1 cellular context compared by ENCODE assay signal in genomic region chr6:29649701-29650673, GRCh38.
TF ChIP-seq lines count a peak whose summit lies in the region.

No MANE protein-coding gene starts in this region.

TF ChIP-seq in H1, 55 proteins besides CTCF, POLR2A, EP300 and RAD21:
- no peak for TF ChIP-seq CTBP2 (IDR thresholded peaks at IDR 0.05; ENCODE audit: borderline replicate concordance, insufficient read depth, insufficient read length, low read length)
- TF ChIP-seq, protein P1, sequence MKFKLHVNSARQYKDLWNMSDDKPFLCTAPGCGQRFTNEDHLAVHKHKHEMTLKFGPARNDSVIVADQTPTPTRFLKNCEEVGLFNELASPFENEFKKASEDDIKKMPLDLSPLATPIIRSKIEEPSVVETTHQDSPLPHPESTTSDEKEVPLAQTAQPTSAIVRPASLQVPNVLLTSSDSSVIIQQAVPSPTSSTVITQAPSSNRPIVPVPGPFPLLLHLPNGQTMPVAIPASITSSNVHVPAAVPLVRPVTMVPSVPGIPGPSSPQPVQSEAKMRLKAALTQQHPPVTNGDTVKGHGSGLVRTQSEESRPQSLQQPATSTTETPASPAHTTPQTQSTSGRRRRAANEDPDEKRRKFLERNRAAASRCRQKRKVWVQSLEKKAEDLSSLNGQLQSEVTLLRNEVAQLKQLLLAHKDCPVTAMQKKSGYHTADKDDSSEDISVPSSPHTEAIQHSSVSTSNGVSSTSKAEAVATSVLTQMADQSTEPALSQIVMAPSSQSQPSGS (IDR thresholded peaks at IDR 0.05; ENCODE audit: low read length): 0 out of 2 replicates have a peak, but pooled peaks have one; percentile 54
- 0 out of 2 replicates have a peak, but pooled peaks have one; percentile 26 for TF ChIP-seq SP1 (IDR thresholded peaks at IDR 0.05; ENCODE audit: low read depth, low read length)
- peak; percentile 41; the same call in 1 of the 2 replicates for TF ChIP-seq RBBP5 (IDR thresholded peaks at IDR 0.05; ENCODE audit: borderline replicate concordance, low read depth, low read length)
- no peak; the same call in 1 of the 2 replicates for TF ChIP-seq KDM1A (IDR thresholded peaks at IDR 0.05; ENCODE audit: borderline replicate concordance, low read length)
- no peak for TF ChIP-seq HDAC6 (IDR thresholded peaks at IDR 0.05; ENCODE audit: low read depth, low read length)
- TF ChIP-seq ASH2L (IDR thresholded peaks at IDR 0.05; ENCODE audit: low read length): peak; percentile 83
- no peak for TF ChIP-seq TCF12 (IDR thresholded peaks at IDR 0.05; ENCODE audit: low read depth, low read length)
- TF ChIP-seq NRF1 (IDR thresholded peaks at IDR 0.05; ENCODE audit: low read depth, low read length): no peak
- no peak for TF ChIP-seq BACH1 (IDR thresholded peaks at IDR 0.05; ENCODE audit: low read length)
- peak; percentile 98 for TF ChIP-seq RFX5 (IDR thresholded peaks at IDR 0.05; ENCODE audit: borderline replicate concordance, low read depth, low read length)
- no peak for TF ChIP-seq CEBPB (IDR thresholded peaks at IDR 0.05; ENCODE audit: low read depth, low read length)
- peak; percentile 94 for TF ChIP-seq POLR2AphosphoS5 (IDR thresholded peaks at IDR 0.05; ENCODE audit: low read depth, low read length)
- TF ChIP-seq SUZ12 (IDR thresholded peaks at IDR 0.05; ENCODE audit: low read length): no peak
- TF ChIP-seq ZNF274 (IDR thresholded peaks at IDR 0.05; ENCODE audit: borderline replicate concordance, extremely low read depth, low read length): no peak
- TF ChIP-seq JUND (IDR thresholded peaks at IDR 0.05; ENCODE audit: low read length): peak; percentile 71
- TF ChIP-seq MAX (IDR thresholded peaks at IDR 0.05): peak; percentile 55
- TF ChIP-seq TAF7 (optimal IDR thresholded peaks at IDR 0.05; ENCODE audit: borderline replicate concordance, low read depth, low read length): no peak
- TF ChIP-seq TBP (IDR thresholded peaks at IDR 0.05; ENCODE audit: low read depth, low read length): peak; percentile 93
- TF ChIP-seq CBX8 (IDR thresholded peaks at IDR 0.05; ENCODE audit: borderline replicate concordance, low read depth, low read length): no peak
- no peak for TF ChIP-seq PHF8 (conservative IDR thresholded peaks at IDR 0.05; ENCODE audit: low read depth, low read length)
- TF ChIP-seq BRCA1 (IDR thresholded peaks at IDR 0.05; ENCODE audit: low read depth, low read length): no peak
- TF ChIP-seq CBX5 (IDR thresholded peaks at IDR 0.05; ENCODE audit: low read depth, low read length): no peak
- no peak for TF ChIP-seq FOSL1 (IDR thresholded peaks at IDR 0.05; ENCODE audit: insufficient read depth, low read depth, low read length)
- no peak for TF ChIP-seq GABPA (IDR thresholded peaks at IDR 0.05; ENCODE audit: borderline replicate concordance, insufficient read depth, low read length)
- TF ChIP-seq, protein P2, sequence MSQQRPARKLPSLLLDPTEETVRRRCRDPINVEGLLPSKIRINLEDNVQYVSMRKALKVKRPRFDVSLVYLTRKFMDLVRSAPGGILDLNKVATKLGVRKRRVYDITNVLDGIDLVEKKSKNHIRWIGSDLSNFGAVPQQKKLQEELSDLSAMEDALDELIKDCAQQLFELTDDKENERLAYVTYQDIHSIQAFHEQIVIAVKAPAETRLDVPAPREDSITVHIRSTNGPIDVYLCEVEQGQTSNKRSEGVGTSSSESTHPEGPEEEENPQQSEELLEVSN (IDR thresholded peaks at IDR 0.05): no peak
- no peak for TF ChIP-seq SIX5 (IDR thresholded peaks at IDR 0.05; ENCODE audit: low read depth, low read length)
- TF ChIP-seq KDM4A (IDR thresholded peaks at IDR 0.05; ENCODE audit: low read depth, low read length, severe bottlenecking): peak; percentile 64
- 0 out of 2 replicates have a peak, but pooled peaks have one; percentile 39 for TF ChIP-seq TAF1 (IDR thresholded peaks at IDR 0.05; ENCODE audit: low read depth, low read length)
- TF ChIP-seq YY1 (IDR thresholded peaks at IDR 0.05; ENCODE audit: low read depth, low read length): peak; percentile 98
- TF ChIP-seq KDM5A (IDR thresholded peaks at IDR 0.05; ENCODE audit: low read length): peak; percentile 38; the same call in 1 of the 2 replicates
- no peak for TF ChIP-seq RNF2 (IDR thresholded peaks at IDR 0.05; ENCODE audit: borderline replicate concordance, low read depth, low read length, missing control alignments, poor library complexity, severe bottlenecking)
- 0 out of 2 replicates have a peak, but pooled peaks have one; percentile 34 for TF ChIP-seq GTF2F1 (IDR thresholded peaks at IDR 0.05; ENCODE audit: borderline replicate concordance, low read depth, low read length)
- TF ChIP-seq SIN3A (conservative IDR thresholded peaks at IDR 0.05 in 1 of 2, IDR thresholded peaks at IDR 0.05 in 1 of 2; ENCODE audit: low read depth in 1 of 2, low read length in 2 of 2): peak in 1 of 2 experiments; percentile 77; a peak in 1 of 4 replicates
- peak; percentile 95 for TF ChIP-seq CREB1 (IDR thresholded peaks at IDR 0.05)
